Comparison of ENCODE assay signal across 16 cellular contexts in the genomic region with DNA sequence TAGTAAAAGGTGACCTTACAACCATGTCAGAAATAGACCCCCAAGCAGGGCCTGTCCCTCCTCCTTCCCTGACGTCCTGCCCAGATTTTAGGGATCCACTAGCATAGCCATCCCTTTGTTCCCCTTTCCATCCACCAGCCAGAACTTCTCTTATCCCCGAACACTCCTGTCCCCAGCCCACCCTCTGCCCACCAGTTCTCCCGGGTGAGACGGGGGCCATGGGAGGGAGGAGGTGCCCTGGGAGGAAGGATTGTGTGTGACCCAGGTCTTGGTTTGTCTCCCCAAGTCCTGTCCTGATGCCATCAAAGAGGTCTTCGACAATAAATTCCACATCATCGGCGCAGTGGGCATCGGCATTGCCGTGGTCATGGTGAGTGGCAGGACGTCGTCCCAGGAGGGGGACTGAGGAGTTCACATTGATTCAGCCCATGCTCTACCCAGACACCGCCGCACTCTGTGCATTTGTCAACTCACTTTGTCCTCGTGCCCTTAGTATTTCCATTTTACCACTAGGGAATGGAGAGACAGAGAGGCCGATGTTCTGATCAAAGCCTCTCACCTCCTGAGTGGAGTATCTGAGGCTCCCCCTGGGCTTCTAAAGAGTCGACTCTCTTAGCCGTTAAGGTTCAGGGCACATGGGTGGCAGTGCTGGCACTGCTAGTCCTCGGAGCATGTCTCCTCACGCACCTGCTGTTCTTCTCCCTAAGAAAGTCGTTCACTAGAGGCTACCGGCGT. TPM values are rescaled to one million over a fixed set of nuclear protein-coding genes. Genes with fewer than 3 reads are reported as not detected.
DNase-seq lines count a peak whose midpoint lies in the region; ATAC-seq and TF ChIP-seq lines count a peak whose summit lies in the region.
"Had no signal": no experiment of that assay in that cellular context is flagged by ENCODE, and none has a peak within 500 bp of the region (broad histone marks: within the 10 kb centered on the region; RNA-seq: fewer than 3 reads in every experiment).

No MANE protein-coding gene starts in this region.

- no peaks in the 10 kb centered on the region for H3K27me3 ChIP-seq in right cardiac atrium (ENCODE audit: control insufficient read depth, insufficient read depth)
- no peaks in the 10 kb centered on the region for H3K27me3 ChIP-seq in gastroesophageal sphincter
- H3K27me3 ChIP-seq: ovary had no signal

- peak in 2 of 3 donors; percentile 25 to 38 for DNase-seq in right cardiac atrium
- no peak for DNase-seq in left cardiac atrium
- DNase-seq in posterior vena cava (ENCODE audit: low spot score): peak; percentile 66
- DNase-seq in stimulated activated naive CD4-positive, alpha-beta T cell (lab: John Stamatoyannopoulos, UW): no peak
- DNase-seq: activated CD8-positive, alpha-beta T cell treated with anti-CD3 and anti-CD28 coated beads for 36 hours; activated naive CD8-positive, alpha-beta T cell treated with anti-CD3 and anti-CD28 coated beads, Interleukin-2, amount 50 U/mL, for 24 hours; caudate nucleus; CD4-positive, alpha-beta T cell; ovary had no signal

- TF ChIP-seq POLR2A in gastroesophageal sphincter (IDR thresholded peaks at IDR 0.05): no peak

- no peak for TF ChIP-seq EP300 in gastroesophageal sphincter (IDR thresholded peaks at IDR 0.05)

- intact Hi-C loops in right cardiac atrium (cut with DNase I) (loop anchor here in 1 of 4 donors (5.0 kb wide), 1 partner anchor 34 kb away; a partner anchor contains a TSS), left cardiac atrium (cut with DNase I) (no loop called here), posterior vena cava (cut with DNase I) (no loop called here)

- H3K36me3 ChIP-seq in gastroesophageal sphincter (peaks cover 0 to 76% of the 10 kb centered on the region in 2 donors), urinary bladder (ENCODE audit: insufficient read depth) (no peaks in the 10 kb centered on the region)
- H3K36me3 ChIP-seq: ovary had no signal

- H3K27ac ChIP-seq in right cardiac atrium (ENCODE audit: low read length) (no peak overlapping the region), gastroesophageal sphincter (peak overlapping the region in 3 of 4 donors; percentile 92 to 100 (median 99)), urinary bladder (ENCODE audit: low read depth) (peak overlapping the region; percentile 40)
- H3K27ac ChIP-seq: ovary, RWPE1 had no signal

- 90% methylated on average over 22 of the region's 22 CpGs for WGBS in right cardiac atrium
- 83 to 94% methylated on average over 2 to 11 of the region's 22 CpGs for WGBS in gastroesophageal sphincter (ENCODE audit: low coverage in 1 of 2), 2 donors
- 83% methylated on average over 22 of the region's 22 CpGs for WGBS in urinary bladder

- H3K4me1 ChIP-seq in right cardiac atrium (ENCODE audit: control insufficient read depth, insufficient read depth, low read length) (peaks cover 24% of the 10 kb centered on the region), gastroesophageal sphincter (peaks cover 14 to 66% (median 35%) of the 10 kb centered on the region in 3 donors), urinary bladder (ENCODE audit: insufficient read depth) (no peaks in the 10 kb centered on the region)

- no peak for ATAC-seq in right cardiac atrium
- no peak for ATAC-seq in left cardiac atrium
- no peak for ATAC-seq in gastroesophageal sphincter
- no peak for ATAC-seq in HG03565 (IDR thresholded peaks at IDR 0.05; ENCODE audit: unreplicated experiment)
- no peak for ATAC-seq in GM19023 (IDR thresholded peaks at IDR 0.05; ENCODE audit: unreplicated experiment)
- ATAC-seq: activated CD8-positive, alpha-beta T cell treated with anti-CD3 and anti-CD28 coated beads for 36 hours; activated naive CD8-positive, alpha-beta T cell treated with anti-CD3 and anti-CD28 coated beads, Interleukin-2, amount 50 U/mL, for 24 hours; stimulated activated effector memory CD8-positive, alpha-beta T cell treated with anti-CD3 and anti-CD28 coated beads, Interleukin-12 subunit alpha, Interleukin-12 subunit beta, amount 100 ng/mL, for 72 hours had no signal

- no peak overlapping the region for H3K4me3 ChIP-seq in right cardiac atrium (ENCODE audit: low read length)
- H3K4me3 ChIP-seq in gastroesophageal sphincter: no peak overlapping the region
- no peak overlapping the region for H3K4me3 ChIP-seq in urinary bladder (ENCODE audit: low read depth, low read length)
- H3K4me3 ChIP-seq: mucosa of descending colon, ovary had no signal

- TF ChIP-seq CTCF in gastroesophageal sphincter (IDR thresholded peaks at IDR 0.05): no peak

- H3K9me3 ChIP-seq in right cardiac atrium (ENCODE audit: control insufficient read depth, low read length) (no peaks in the 10 kb centered on the region), gastroesophageal sphincter (no peaks in the 10 kb centered on the region)
- H3K9me3 ChIP-seq: mucosa of descending colon, ovary had no signal

RNA-seq across cellular contexts. Expression of a gene that starts 35.9 kb away (rescaled TPM):
- total RNA-seq in right cardiac atrium: 100 to 1,000 TPM; 117 to 248 (median 134) TPM
- 212 TPM for polyA plus RNA-seq in right cardiac atrium
- 100 to 1,000 TPM in 1 of 2 donors, 10 to 100 TPM in 1; 55.1 to 167 TPM for total RNA-seq in left cardiac atrium
- total RNA-seq in gastroesophageal sphincter: 100 to 1,000 TPM; 379 to 558 (median 468) TPM
- 100 to 1,000 TPM; 248 to 281 TPM for total RNA-seq in posterior vena cava
- total RNA-seq in urinary bladder: 215 TPM
- polyA plus RNA-seq in urinary bladder: 554 TPM

Comparison
In these comparisons a context has a peak if more than half of its experiments do, and no peak if none do; other contexts are left out.
1. DNase-seq: peak in right cardiac atrium (2 of 3) and posterior vena cava (single experiment); none in left cardiac atrium (single experiment) and stimulated activated naive CD4-positive, alpha-beta T cell (0 of 6).